Comparison of ENCODE assay signal across 8 cellular contexts in genomic region chr12:123972448-123973401, GRCh38. TPM values are rescaled to one million over a fixed set of nuclear protein-coding genes. Genes with fewer than 3 reads are reported as not detected.
A peak's percentile ranks its signal among the peaks of the same experiment; 100 is the strongest.
DNase-seq lines count a peak whose midpoint lies in the region; FAIRE-seq and TF ChIP-seq lines count a peak whose summit lies in the region.

Gene CCDC92 (minus strand): TSS chr12:123972831. CDS start chr12:123944305, 28,526 bp downstream.
Gene ZNF664 (plus strand): TSS chr12:123973215. CDS start chr12:124012145, 38,930 bp downstream.

- H3K27me3 Mint-ChIP-seq in H9 (ENCODE audit: low read depth): peaks cover 81% of the 10 kb centered on the region

- peak within 1 kb of the TSS; percentile 96 for H3K4me2 ChIP-seq in H9 (ENCODE audit: insufficient read depth, insufficient read length, low read length)

- no peak within 1 kb of the TSS for H3K4ac ChIP-seq in H9 (ENCODE audit: low read depth, low read length)

- H3K18ac ChIP-seq in H9 (ENCODE audit: insufficient read length, low read depth, low read length): peak within 1 kb of the TSS; percentile 85

- DNase-seq in GF-D8 (lab: John Stamatoyannopoulos, UW) (peak; percentile 68), H9 (peak; percentile 96), MG63 (peak; percentile 92), SHP77 treated with DMSO at 0.1 percent for 48 hours (lab: John Stamatoyannopoulos, UW) (peak; percentile 90), frontal cortex (ENCODE audit: low spot score in 2 of 2) (peak; percentile 94 to 97), nucleus accumbens (lab: John Stamatoyannopoulos, UW) (peak in 54 of 56 donors; percentile 55 to 93 (median 83)), superior temporal gyrus (ENCODE audit: extremely low spot score) (peak; percentile 75)
- peak; percentile 96 for DNase-seq in activated naive CD4-positive, alpha-beta T cell treated with Interleukin-2 at 50 U/mL for 16 hours

- H4K20me1 ChIP-seq in H9 (ENCODE audit: control insufficient read depth, insufficient read depth, insufficient read length): no peaks in the 10 kb centered on the region

- peak within 1 kb of the TSS; percentile 81 to 94 for H3K4me3 Mint-ChIP-seq in H9

- no peak within 1 kb of the TSS for H2AK5ac ChIP-seq in H9 (ENCODE audit: insufficient read length, low read length)

- H3T11ph ChIP-seq in H9 (ENCODE audit: low read length): no peak within 1 kb of the TSS

- no peak within 1 kb of the TSS for H2BK5ac ChIP-seq in H9 (ENCODE audit: insufficient read length, low read length)

- no peak within 1 kb of the TSS for H2BK120ac ChIP-seq in H9 (ENCODE audit: low read depth, low read length, poor library complexity, severe bottlenecking)

- no peak within 1 kb of the TSS for H3K23ac ChIP-seq in H9 (ENCODE audit: insufficient read length, low read depth, low read length)

- H3K4me1 Mint-ChIP-seq in H9: peaks cover 10 to 15% of the 10 kb centered on the region in 2 experiments

- H3K9me3 Mint-ChIP-seq in H9: no peaks in the 10 kb centered on the region

- H2BK20ac ChIP-seq in H9 (ENCODE audit: low read depth, low read length, poor library complexity, severe bottlenecking): no peak within 1 kb of the TSS

- no peak within 1 kb of the TSS for H2AFZ ChIP-seq in H9 (ENCODE audit: low read length)

- H3K27ac ChIP-seq in H9 (ENCODE audit: insufficient read length, low read depth, low read length): no peak within 1 kb of the TSS

- H4K5ac ChIP-seq in H9 (ENCODE audit: insufficient read length, low read depth, low read length): no peak within 1 kb of the TSS

- no peak within 1 kb of the TSS for H2BK15ac ChIP-seq in H9 (ENCODE audit: low read depth, low read length)

- peaks cover 9 to 21% (median 15%) of the 10 kb centered on the region in 3 experiments for H3K36me3 Mint-ChIP-seq in H9 (ENCODE audit: insufficient read depth in 1 of 3, low read depth in 3 of 3)

- FAIRE-seq in frontal cortex (lab: Jason Lieb, UNC): no peak

- no peak within 1 kb of the TSS for H2BK12ac ChIP-seq in H9 (ENCODE audit: insufficient read length, low read depth, low read length)

- no peak within 1 kb of the TSS for H4K8ac ChIP-seq in H9 (replicated peaks; ENCODE audit: insufficient read length, low read depth, low read length)

- peaks cover 45% of the 10 kb centered on the region for H3K27me3 ChIP-seq in H9 (ENCODE audit: insufficient read depth, low read length)
- no peaks in the 10 kb centered on the region for H3K27me3 ChIP-seq in MG63

- no peaks in the 10 kb centered on the region for H3K79me2 ChIP-seq in H9 (ENCODE audit: insufficient read depth, low read length)

- H3K4me3 ChIP-seq in MG63: peak within 1 kb of the TSS; percentile 67

- peak within 1 kb of the TSS; percentile 73; the same call in 1 of the 2 replicates for H3K14ac ChIP-seq in H9 (ENCODE audit: insufficient read depth, low read length)

- H3K9me3 ChIP-seq in H9 (ENCODE audit: control insufficient read depth, low read depth, low read length) (no peaks in the 10 kb centered on the region), MG63 (no peaks in the 10 kb centered on the region)

- H3K4me1 ChIP-seq in H9 (ENCODE audit: insufficient read depth, low read length): no peaks in the 10 kb centered on the region

- peak; percentile 20; the same call in 1 of the 3 replicates for TF ChIP-seq CTCF in H9 (conservative IDR thresholded peaks at IDR 0.05)

- H4K91ac ChIP-seq in H9 (ENCODE audit: insufficient read length, low read depth, low read length): no peak within 1 kb of the TSS

- peak within 1 kb of the TSS; percentile 34 for H3K9ac ChIP-seq in H9 (ENCODE audit: extremely low read depth, insufficient read length, low read length)

- H3K23me2 ChIP-seq in H9 (ENCODE audit: insufficient read length, low read depth, low read length, poor library complexity, severe bottlenecking): peaks cover 8% of the 10 kb centered on the region

- no CpG with 5 or more reads among the region's 138 CpGs for WGBS in H9 (ENCODE audit: extremely low coverage, insufficient read length, low lambda C conversion rate)

- peak within 1 kb of the TSS in 2 of 3 experiments; percentile 51 to 78; a peak in 3 of 7 replicates for H3K27ac Mint-ChIP-seq in H9

- H3K56ac ChIP-seq in H9 (ENCODE audit: insufficient read length, low read depth, low read length): no peak within 1 kb of the TSS

- H3K36me3 ChIP-seq in MG63: peaks cover 16% of the 10 kb centered on the region

- no peaks in the 10 kb centered on the region for H3K79me1 ChIP-seq in H9 (ENCODE audit: insufficient read depth, low read depth, low read length, poor library complexity, severe bottlenecking)

RNA-seq across cellular contexts. Expression of gene CCDC92, which starts in this region (rescaled TPM):
- total RNA-seq in H9 (2021): 1.0 and 1.3 TPM in 2 replicates
- total RNA-seq in MG63 (2014; rRNA removed; shearing (Covaris generic); ENCODE audit: low replicate concordance): 7.4 and 12.7 TPM in 2 replicates
- 14.7 TPM for total RNA-seq in frontal cortex

RNA-seq across cellular contexts. Expression of gene ZNF664, which starts in this region (rescaled TPM):
- total RNA-seq in H9 (2021) (29.5 and 31.7 TPM in 2 replicates), frontal cortex (53.8 TPM)
- total RNA-seq in MG63 (2014; rRNA removed; shearing (Covaris generic); ENCODE audit: low replicate concordance): 34.2 and 37.9 TPM in 2 replicates
